ENCODE assay signal across 9 cellular contexts in the genomic region with DNA sequence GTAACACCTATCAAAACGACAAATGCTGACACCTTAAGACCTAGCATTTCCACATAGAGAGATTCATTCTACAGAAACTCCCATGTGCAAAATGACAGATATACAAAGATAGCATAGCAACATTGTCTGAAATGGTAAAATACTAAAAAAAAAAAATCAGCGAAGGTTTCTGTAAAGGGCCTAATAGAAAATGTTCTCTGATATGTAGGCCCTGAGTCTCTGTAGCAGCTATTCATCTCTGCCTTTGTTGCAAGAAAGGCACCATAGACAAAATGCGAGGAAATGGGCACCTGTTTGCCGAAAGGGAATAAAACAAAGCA. TPM values are rescaled to one million over a fixed set of nuclear protein-coding genes. Genes with fewer than 3 reads are reported as not detected.
DNase-seq lines count a peak whose midpoint lies in the region; ATAC-seq lines count a peak whose summit lies in the region.
"Had no signal": no experiment of that assay in that cellular context is flagged by ENCODE, and none has a peak within 500 bp of the region (broad histone marks: within the 10 kb centered on the region; RNA-seq: fewer than 3 reads in every experiment).

No MANE protein-coding gene starts in this region.

- H3K4me1 ChIP-seq in iPS-15b (ENCODE audit: control insufficient read depth, insufficient read depth, low read length) (peaks cover 4% of the 10 kb centered on the region), stomach smooth muscle (ENCODE audit: control insufficient read depth, insufficient read depth, low read length) (peaks cover 16% of the 10 kb centered on the region)

- peaks cover 2% of the 10 kb centered on the region for H3K27me3 Mint-ChIP-seq in activated CD8-positive, alpha-beta memory T cell treated with anti-CD3 and anti-CD28 coated beads, Interleukin-2, amount 10 ng/mL, durations not matched to agents 7 days and 5 days
- no peaks in the 10 kb centered on the region for H3K27me3 Mint-ChIP-seq in activated CD4-positive, alpha-beta memory T cell treated with anti-CD3 and anti-CD28 coated beads, Interleukin-2, amount 10 ng/mL, durations not matched to agents 7 days and 5 days

- POLR2A ChIA-PET in activated CD4-positive, alpha-beta memory T cell treated with anti-CD3 and anti-CD28 coated beads, Interleukin-2, amount 10 ng/mL, durations not matched to agents 7 days and 5 days (lab: Charles Lee), result interaction anchor here (0.6 to 1.4 kb wide), 5 partner anchors 9 to 331 kb away, joined by 3 to 5 read pairs (median 3); a partner anchor contains a TSS

- H3K36me3 ChIP-seq in iPS-15b (ENCODE audit: control insufficient read depth, insufficient read depth, low read length), result peaks cover 25% of the 10 kb centered on the region
- no peaks in the 10 kb centered on the region for H3K36me3 ChIP-seq in stomach smooth muscle (ENCODE audit: control insufficient read depth in 2 of 2, insufficient read depth in 2 of 2, low read length in 2 of 2)

- H3K9ac ChIP-seq in iPS-15b (ENCODE audit: low read depth, low read length) (no peak overlapping the region), stomach smooth muscle (ENCODE audit: low read length in 2 of 2) (peak overlapping the region in 1 of 2 donors; percentile 60)

- H3K27ac Mint-ChIP-seq in activated CD8-positive, alpha-beta memory T cell treated with anti-CD3 and anti-CD28 coated beads, Interleukin-2, amount 10 ng/mL, durations not matched to agents 7 days and 5 days, result no peak overlapping the region
- peak overlapping the region; percentile 61 for H3K27ac Mint-ChIP-seq in activated CD4-positive, alpha-beta memory T cell treated with anti-CD3 and anti-CD28 coated beads, Interleukin-2, amount 10 ng/mL, durations not matched to agents 7 days and 5 days

- no peak for DNase-seq in activated CD8-positive, alpha-beta memory T cell treated with anti-CD3 and anti-CD28 coated beads, Interleukin-2, amount 10 ng/mL, durations not matched to agents 7 days and 5 days
- DNase-seq in activated CD8-positive, alpha-beta memory T cell treated with anti-CD3 and anti-CD28 coated beads, Interleukin-2, amount 50 U/mL, for 48 hours, result no peak
- no peak for DNase-seq in activated CD4-positive, alpha-beta memory T cell treated with anti-CD3 and anti-CD28 coated beads, Interleukin-2, amount 10 ng/mL, durations not matched to agents 7 days and 5 days
- DNase-seq in NCI-H2029 (lab: John Stamatoyannopoulos, UW), result no peak
- DNase-seq: NCI-H510A had no signal

- no peak overlapping the region for H3K27ac ChIP-seq in stomach smooth muscle (ENCODE audit: low read length)

- CTCF ChIA-PET in activated CD8-positive, alpha-beta memory T cell treated with anti-CD3 and anti-CD28 coated beads, Interleukin-2, amount 10 ng/mL, durations not matched to agents 7 days and 5 days (lab: Charles Lee), result interaction anchor here (1.0 kb wide), 1 partner anchor 9 kb away, joined by 4 read pairs; no protein-coding TSS in a partner anchor
- CTCF ChIA-PET in activated CD4-positive, alpha-beta memory T cell treated with anti-CD3 and anti-CD28 coated beads, Interleukin-2, amount 10 ng/mL, durations not matched to agents 7 days and 5 days (lab: Charles Lee), result interaction anchor here (1.0 to 3.7 kb wide), 3 partner anchors 9 to 104 kb away, joined by 3 to 31 read pairs (median 4); no protein-coding TSS in a partner anchor

- H3K4me3 Mint-ChIP-seq in activated CD8-positive, alpha-beta memory T cell treated with anti-CD3 and anti-CD28 coated beads, Interleukin-2, amount 10 ng/mL, durations not matched to agents 7 days and 5 days, result peak overlapping the region; percentile 80
- H3K4me3 Mint-ChIP-seq in activated CD4-positive, alpha-beta memory T cell treated with anti-CD3 and anti-CD28 coated beads, Interleukin-2, amount 10 ng/mL, durations not matched to agents 7 days and 5 days, result peak overlapping the region; percentile 86

- H3K9me3 Mint-ChIP-seq in activated CD8-positive, alpha-beta memory T cell treated with anti-CD3 and anti-CD28 coated beads, Interleukin-2, amount 10 ng/mL, durations not matched to agents 7 days and 5 days (ENCODE audit: low read depth), result no peaks in the 10 kb centered on the region
- H3K9me3 Mint-ChIP-seq in activated CD4-positive, alpha-beta memory T cell treated with anti-CD3 and anti-CD28 coated beads, Interleukin-2, amount 10 ng/mL, durations not matched to agents 7 days and 5 days, result no peaks in the 10 kb centered on the region

- H3K4me1 Mint-ChIP-seq in activated CD8-positive, alpha-beta memory T cell treated with anti-CD3 and anti-CD28 coated beads, Interleukin-2, amount 10 ng/mL, durations not matched to agents 7 days and 5 days, result peaks cover 21% of the 10 kb centered on the region
- H3K4me1 Mint-ChIP-seq in activated CD4-positive, alpha-beta memory T cell treated with anti-CD3 and anti-CD28 coated beads, Interleukin-2, amount 10 ng/mL, durations not matched to agents 7 days and 5 days, result peaks cover 27% of the 10 kb centered on the region

- ATAC-seq in activated CD8-positive, alpha-beta memory T cell treated with anti-CD3 and anti-CD28 coated beads, Interleukin-2, amount 10 ng/mL, durations not matched to agents 7 days and 5 days, result no peak
- ATAC-seq in GM19397 (IDR thresholded peaks at IDR 0.05; ENCODE audit: unreplicated experiment), result no peak
- no peak for ATAC-seq in HG03460 (IDR thresholded peaks at IDR 0.05; ENCODE audit: unreplicated experiment)

- H3K9me3 ChIP-seq in iPS-15b (ENCODE audit: control insufficient read depth, insufficient read depth, low read length) (no peaks in the 10 kb centered on the region), stomach smooth muscle (ENCODE audit: control insufficient read depth in 2 of 2, low read length in 2 of 2) (no peaks in the 10 kb centered on the region)

- no peaks in the 10 kb centered on the region for H3K36me3 Mint-ChIP-seq in activated CD8-positive, alpha-beta memory T cell treated with anti-CD3 and anti-CD28 coated beads, Interleukin-2, amount 10 ng/mL, durations not matched to agents 7 days and 5 days
- peaks cover 5% of the 10 kb centered on the region for H3K36me3 Mint-ChIP-seq in activated CD4-positive, alpha-beta memory T cell treated with anti-CD3 and anti-CD28 coated beads, Interleukin-2, amount 10 ng/mL, durations not matched to agents 7 days and 5 days (ENCODE audit: low read depth)

- H3K4me3 ChIP-seq in iPS-15b (ENCODE audit: low read depth, low read length) (peak overlapping the region; percentile 62), stomach smooth muscle (ENCODE audit: low read length in 2 of 2) (peak overlapping the region; percentile 73 to 79)

- H3K27me3 ChIP-seq in iPS-15b (ENCODE audit: control insufficient read depth, insufficient read depth, low read length) (no peaks in the 10 kb centered on the region), stomach smooth muscle (ENCODE audit: control insufficient read depth in 1 of 2, insufficient read depth in 2 of 2, low read length in 2 of 2) (no peaks in the 10 kb centered on the region)

RNA-seq across cellular contexts. Expression of a gene that starts 0.6 kb away (rescaled TPM):
- total RNA-seq in activated CD8-positive, alpha-beta memory T cell treated with anti-CD3 and anti-CD28 coated beads, Interleukin-2, amount 10 ng/mL, durations not matched to agents 7 days and 5 days, result 10 to 100 TPM; 22.9 to 38.1 TPM
- total RNA-seq in activated CD4-positive, alpha-beta memory T cell treated with anti-CD3 and anti-CD28 coated beads, Interleukin-2, amount 10 ng/mL, durations not matched to agents 7 days and 5 days, result 10 to 100 TPM; 46.5 to 51.1 TPM

RNA-seq across cellular contexts. Expression of a gene that starts 18.5 kb away (rescaled TPM):
- total RNA-seq in activated CD8-positive, alpha-beta memory T cell treated with anti-CD3 and anti-CD28 coated beads, Interleukin-2, amount 10 ng/mL, durations not matched to agents 7 days and 5 days, result 10 to 100 TPM; 37.3 to 49.1 TPM
- 10 to 100 TPM; 66.9 to 67.5 TPM for total RNA-seq in activated CD4-positive, alpha-beta memory T cell treated with anti-CD3 and anti-CD28 coated beads, Interleukin-2, amount 10 ng/mL, durations not matched to agents 7 days and 5 days
